Comparison of ENCODE assay signal across 8 cellular contexts in genomic region chr1:215082532-215083407, GRCh38. TPM values are rescaled to one million over a fixed set of nuclear protein-coding genes. Genes with fewer than 3 reads are reported as not detected.
A peak's percentile ranks its signal among the peaks of the same experiment; 100 is the strongest.
DNase-seq lines count a peak whose midpoint lies in the region; ATAC-seq lines count a peak whose summit lies in the region.

Gene KCNK2 (plus strand): TSS chr1:215082737. CDS start chr1:215083386, 649 bp downstream.

- peaks cover 59% of the 10 kb centered on the region for H3K27me3 Mint-ChIP-seq in activated T-cell treated with anti-CD3 and anti-CD28 coated beads, Interleukin-2, amount 50 U/mL, for 24 hours
- H3K27me3 Mint-ChIP-seq in activated naive CD8-positive, alpha-beta T cell, result peaks cover 52% of the 10 kb centered on the region

- H3K27me3 ChIP-seq in iPS-18a (ENCODE audit: control insufficient read depth, insufficient read depth, low read length), result peaks cover 88% of the 10 kb centered on the region

- no peak within 1 kb of the TSS for H3K27ac Mint-ChIP-seq in activated T-cell treated with anti-CD3 and anti-CD28 coated beads, Interleukin-2, amount 50 U/mL, for 24 hours
- no peak within 1 kb of the TSS for H3K27ac Mint-ChIP-seq in activated naive CD8-positive, alpha-beta T cell

- H3K4me3 Mint-ChIP-seq in activated T-cell treated with anti-CD3 and anti-CD28 coated beads, Interleukin-2, amount 50 U/mL, for 24 hours, result peak within 1 kb of the TSS; percentile 13
- peak within 1 kb of the TSS; percentile 68 for H3K4me3 Mint-ChIP-seq in activated naive CD8-positive, alpha-beta T cell

- no peaks in the 10 kb centered on the region for H3K9me3 Mint-ChIP-seq in activated T-cell treated with anti-CD3 and anti-CD28 coated beads, Interleukin-2, amount 50 U/mL, for 24 hours
- H3K9me3 Mint-ChIP-seq in activated naive CD8-positive, alpha-beta T cell (ENCODE audit: low read depth), result no peaks in the 10 kb centered on the region

- no peaks in the 10 kb centered on the region for H3K9me3 ChIP-seq in iPS-18a (ENCODE audit: control insufficient read depth, low read depth, low read length)

- peaks cover 6% of the 10 kb centered on the region for H3K4me1 ChIP-seq in iPS-18a (ENCODE audit: control insufficient read depth, low read depth, low read length)

- H3K4me1 Mint-ChIP-seq in activated T-cell treated with anti-CD3 and anti-CD28 coated beads, Interleukin-2, amount 50 U/mL, for 24 hours (ENCODE audit: low read depth), result peaks cover 8% of the 10 kb centered on the region
- peaks cover 13% of the 10 kb centered on the region for H3K4me1 Mint-ChIP-seq in activated naive CD8-positive, alpha-beta T cell (ENCODE audit: low read depth)

- H3K36me3 Mint-ChIP-seq in activated T-cell treated with anti-CD3 and anti-CD28 coated beads, Interleukin-2, amount 50 U/mL, for 24 hours (ENCODE audit: low read depth), result no peaks in the 10 kb centered on the region
- no peaks in the 10 kb centered on the region for H3K36me3 Mint-ChIP-seq in activated naive CD8-positive, alpha-beta T cell

- no peak for ATAC-seq in GM21526 (IDR thresholded peaks at IDR 0.05; ENCODE audit: low FRiP score, unreplicated experiment)

- peak within 1 kb of the TSS; percentile 32 for H3K9ac ChIP-seq in iPS-18a (ENCODE audit: low read length)

- no peaks in the 10 kb centered on the region for H3K36me3 ChIP-seq in iPS-18a (ENCODE audit: control insufficient read depth, low read depth, low read length)

- DNase-seq in activated T-cell treated with anti-CD3 and anti-CD28 coated beads, Interleukin-2, amount 50 U/mL, for 24 hours, result no peak
- DNase-seq in activated T-cell treated with anti-CD3 and anti-CD28 coated beads for 4 hours, result no peak
- DNase-seq in stromal cell of bone marrow (ENCODE audit: low read depth), result peak; percentile 53
- DNase-seq in T1000 (lab: John Stamatoyannopoulos, UW), result no peak
- no peak for DNase-seq in HT-29 (ENCODE audit: low spot score)

- H3K27ac ChIP-seq in iPS-18a (ENCODE audit: low read length), result no peak within 1 kb of the TSS

- H3K4me3 ChIP-seq in iPS-18a (ENCODE audit: low read length), result peak within 1 kb of the TSS; percentile 49

RNA-seq across cellular contexts. Expression of gene KCNK2, which starts in this region (rescaled TPM):
- total RNA-seq in HT-29 (2014; rRNA removed; shearing (Covaris generic)), result not detected in 2 replicates
